9 cellular contexts compared by ENCODE assay signal in genomic region chr19:32458500-32459123, GRCh38. TPM values are rescaled to one million over a fixed set of nuclear protein-coding genes. Genes with fewer than 3 reads are reported as not detected.
DNase-seq lines count a peak whose midpoint lies in the region; ATAC-seq lines count a peak whose summit lies in the region.
"Had no signal": no experiment of that assay in that cellular context is flagged by ENCODE, and none has a peak within 500 bp of the region (broad histone marks: within the 10 kb centered on the region; RNA-seq: fewer than 3 reads in every experiment).

No MANE protein-coding gene starts in this region.

- CTCF ChIA-PET in activated CD4-positive, alpha-beta memory T cell treated with anti-CD3 and anti-CD28 coated beads, Interleukin-2, amount 10 ng/mL, durations not matched to agents 7 days and 5 days (lab: Charles Lee), result interaction anchor here (0.6 kb wide), 1 partner anchor 34 kb away, joined by 3 read pairs; no protein-coding TSS in a partner anchor
- CTCF ChIA-PET in activated CD4-positive, alpha-beta memory T cell treated with anti-CD3 and anti-CD28 coated beads for 36 hours (lab: Charles Lee), result no interaction called here

- peaks cover 21% of the 10 kb centered on the region for H3K4me1 Mint-ChIP-seq in activated CD4-positive, alpha-beta memory T cell treated with anti-CD3 and anti-CD28 coated beads, Interleukin-2, amount 10 ng/mL, durations not matched to agents 7 days and 5 days
- peaks cover 19% of the 10 kb centered on the region for H3K4me1 Mint-ChIP-seq in activated CD4-positive, alpha-beta memory T cell treated with anti-CD3 and anti-CD28 coated beads for 36 hours (ENCODE audit: low read depth)
- H3K4me1 Mint-ChIP-seq in stimulated activated naive B cell treated with anti-CD40 and anti-IgM and Interleukin-4, amounts not matched to agents 10 μg/mL and 1 μg/mL and 100 μg/mL, for 72 hours, result no peaks in the 10 kb centered on the region
- H3K4me1 Mint-ChIP-seq: naive thymus-derived CD8-positive, alpha-beta T cell had no signal

- peak overlapping the region; percentile 28 for H3K4me3 Mint-ChIP-seq in activated CD4-positive, alpha-beta memory T cell treated with anti-CD3 and anti-CD28 coated beads, Interleukin-2, amount 10 ng/mL, durations not matched to agents 7 days and 5 days
- no peak overlapping the region for H3K4me3 Mint-ChIP-seq in activated CD4-positive, alpha-beta memory T cell treated with anti-CD3 and anti-CD28 coated beads for 36 hours
- no peak overlapping the region for H3K4me3 Mint-ChIP-seq in stimulated activated naive B cell treated with anti-CD40 and anti-IgM and Interleukin-4, amounts not matched to agents 10 μg/mL and 1 μg/mL and 100 μg/mL, for 72 hours
- H3K4me3 Mint-ChIP-seq: naive thymus-derived CD8-positive, alpha-beta T cell had no signal

- DNase-seq in activated CD4-positive, alpha-beta memory T cell treated with anti-CD3 and anti-CD28 coated beads, Interleukin-2, amount 10 ng/mL, durations not matched to agents 7 days and 5 days, result no peak
- DNase-seq in activated CD4-positive, alpha-beta memory T cell treated with anti-CD3 and anti-CD28 coated beads for 36 hours, result no peak
- DNase-seq in lung microvascular endothelial cell (ENCODE audit: low read depth in 2 of 2), result peak; percentile 40
- DNase-seq in T-helper 9 cell, result no peak
- DNase-seq in NK-92 (lab: John Stamatoyannopoulos, UW; ENCODE audit: unreplicated experiment), result no peak
- no peak for DNase-seq in stimulated activated naive B cell treated with anti-CD40 and anti-IgM and Interleukin-4, amounts not matched to agents 10 μg/mL and 1 μg/mL and 100 μg/mL, for 72 hours
- DNase-seq: naive thymus-derived CD8-positive, alpha-beta T cell had no signal

- H3K27ac Mint-ChIP-seq in activated CD4-positive, alpha-beta memory T cell treated with anti-CD3 and anti-CD28 coated beads, Interleukin-2, amount 10 ng/mL, durations not matched to agents 7 days and 5 days, result peak overlapping the region; percentile 63
- H3K27ac Mint-ChIP-seq in activated CD4-positive, alpha-beta memory T cell treated with anti-CD3 and anti-CD28 coated beads for 36 hours, result no peak overlapping the region
- no peak overlapping the region for H3K27ac Mint-ChIP-seq in stimulated activated naive B cell treated with anti-CD40 and anti-IgM and Interleukin-4, amounts not matched to agents 10 μg/mL and 1 μg/mL and 100 μg/mL, for 72 hours

- H3K36me3 Mint-ChIP-seq in activated CD4-positive, alpha-beta memory T cell treated with anti-CD3 and anti-CD28 coated beads, Interleukin-2, amount 10 ng/mL, durations not matched to agents 7 days and 5 days (ENCODE audit: low read depth), result peaks cover 15% of the 10 kb centered on the region
- H3K36me3 Mint-ChIP-seq in activated CD4-positive, alpha-beta memory T cell treated with anti-CD3 and anti-CD28 coated beads for 36 hours, result peaks cover 8% of the 10 kb centered on the region
- H3K36me3 Mint-ChIP-seq in stimulated activated naive B cell treated with anti-CD40 and anti-IgM and Interleukin-4, amounts not matched to agents 10 μg/mL and 1 μg/mL and 100 μg/mL, for 72 hours, result peaks cover 15 to 22% of the 10 kb centered on the region in 2 donors

- peak; percentile 80 for ATAC-seq in GM21717 (IDR thresholded peaks at IDR 0.05; ENCODE audit: unreplicated experiment)
- ATAC-seq in HG03442 (IDR thresholded peaks at IDR 0.05; ENCODE audit: unreplicated experiment), result peak; percentile 85
- no peak for ATAC-seq in stimulated activated naive B cell treated with anti-CD40 and anti-IgM and Interleukin-4, amounts not matched to agents 10 μg/mL and 1 μg/mL and 100 μg/mL, for 72 hours (replicated peaks)
- ATAC-seq: naive thymus-derived CD8-positive, alpha-beta T cell had no signal

- no peaks in the 10 kb centered on the region for H3K9me3 Mint-ChIP-seq in activated CD4-positive, alpha-beta memory T cell treated with anti-CD3 and anti-CD28 coated beads, Interleukin-2, amount 10 ng/mL, durations not matched to agents 7 days and 5 days
- H3K9me3 Mint-ChIP-seq in activated CD4-positive, alpha-beta memory T cell treated with anti-CD3 and anti-CD28 coated beads for 36 hours, result no peaks in the 10 kb centered on the region
- no peaks in the 10 kb centered on the region for H3K9me3 Mint-ChIP-seq in stimulated activated naive B cell treated with anti-CD40 and anti-IgM and Interleukin-4, amounts not matched to agents 10 μg/mL and 1 μg/mL and 100 μg/mL, for 72 hours
- H3K9me3 Mint-ChIP-seq: naive thymus-derived CD8-positive, alpha-beta T cell had no signal

- intact Hi-C loops in activated CD4-positive, alpha-beta memory T cell treated with anti-CD3 and anti-CD28 coated beads for 36 hours (cut with micrococcal nuclease), result no loop called here

- POLR2A ChIA-PET in activated CD4-positive, alpha-beta memory T cell treated with anti-CD3 and anti-CD28 coated beads, Interleukin-2, amount 10 ng/mL, durations not matched to agents 7 days and 5 days (lab: Charles Lee), result interaction anchor here (1.1 kb wide), 1 partner anchor 53 kb away, joined by 4 read pairs; the partner anchor contains the start of gene DPY19L3
- POLR2A ChIA-PET in activated CD4-positive, alpha-beta memory T cell treated with anti-CD3 and anti-CD28 coated beads for 36 hours (lab: Charles Lee), result no interaction called here

- no peaks in the 10 kb centered on the region for H3K27me3 Mint-ChIP-seq in activated CD4-positive, alpha-beta memory T cell treated with anti-CD3 and anti-CD28 coated beads, Interleukin-2, amount 10 ng/mL, durations not matched to agents 7 days and 5 days
- no peaks in the 10 kb centered on the region for H3K27me3 Mint-ChIP-seq in activated CD4-positive, alpha-beta memory T cell treated with anti-CD3 and anti-CD28 coated beads for 36 hours
- H3K27me3 Mint-ChIP-seq in stimulated activated naive B cell treated with anti-CD40 and anti-IgM and Interleukin-4, amounts not matched to agents 10 μg/mL and 1 μg/mL and 100 μg/mL, for 72 hours, result no peaks in the 10 kb centered on the region
- H3K27me3 Mint-ChIP-seq: naive thymus-derived CD8-positive, alpha-beta T cell had no signal

RNA-seq across cellular contexts. Expression of gene DPY19L3, which starts 53.0 kb away (rescaled TPM):
- total RNA-seq in activated CD4-positive, alpha-beta memory T cell treated with anti-CD3 and anti-CD28 coated beads, Interleukin-2, amount 10 ng/mL, durations not matched to agents 7 days and 5 days, result 1 to 10 TPM; 8.3 to 9.5 TPM
- 10 to 100 TPM; 12.4 to 14.9 TPM for total RNA-seq in activated CD4-positive, alpha-beta memory T cell treated with anti-CD3 and anti-CD28 coated beads for 36 hours
- total RNA-seq in lung microvascular endothelial cell, result 15.3 and 22.6 TPM in 2 replicates

Comparison
In these comparisons a context has a peak if more than half of its experiments do, and no peak if none do; other contexts are left out.
1. DNase-seq: peak in lung microvascular endothelial cell (2 of 2); none in activated CD4-positive, alpha-beta memory T cell treated with anti-CD3 and anti-CD28 coated beads, Interleukin-2, amount 10 ng/mL, durations not matched to agents 7 days and 5 days (single experiment), activated CD4-positive, alpha-beta memory T cell treated with anti-CD3 and anti-CD28 coated beads for 36 hours (single experiment), T-helper 9 cell (single experiment), NK-92 (single experiment) and stimulated activated naive B cell treated with anti-CD40 and anti-IgM and Interleukin-4, amounts not matched to agents 10 μg/mL and 1 μg/mL and 100 μg/mL, for 72 hours (single experiment).
2. ATAC-seq: peak in GM21717 (single experiment) and HG03442 (single experiment); none in stimulated activated naive B cell treated with anti-CD40 and anti-IgM and Interleukin-4, amounts not matched to agents 10 μg/mL and 1 μg/mL and 100 μg/mL, for 72 hours (0 of 2).